1 cellular context compared by ENCODE assay signal in genomic region chr16:67884-68789, GRCh38.
TF ChIP-seq lines count a peak whose summit lies in the region.

No MANE protein-coding gene starts in this region.

TF ChIP-seq in HepG2, 621 proteins besides CTCF, POLR2A, EP300 and RAD21:
- no peak for TF ChIP-seq ESRRA (CRISPR knock-in tag; IDR thresholded peaks at IDR 0.05; ENCODE audit: low read depth)
- TF ChIP-seq ZFX (CRISPR knock-in tag; IDR thresholded peaks at IDR 0.05; ENCODE audit: low read depth), result 0 out of 2 replicates have a peak, but pooled peaks have one; percentile 17
